Comparison of ENCODE assay signal across 8 cellular contexts in genomic region chr19:1846517-1847205, GRCh38. TPM values are rescaled to one million over a fixed set of nuclear protein-coding genes. Genes with fewer than 3 reads are reported as not detected.
DNase-seq lines count a peak whose midpoint lies in the region; ATAC-seq, FAIRE-seq and TF ChIP-seq lines count a peak whose summit lies in the region.

No MANE protein-coding gene starts in this region.

- H3K9me1 ChIP-seq in K562 (ENCODE audit: control insufficient read depth, insufficient read depth, low read length), result no peaks in the 10 kb centered on the region

- TF ChIP-seq EP300 in K562 (IDR thresholded peaks at IDR 0.05; ENCODE audit: low read length), result no peak

- no peak overlapping the region for H3K14ac ChIP-seq in mesenchymal stem cell (ENCODE audit: low read length in 2 of 2)

- no TSS peak for BruUV-seq in K562 (replicated peaks; lab: Mats Ljungman, UMichigan)

- H3K9me3 Mint-ChIP-seq in stimulated activated naive CD8-positive, alpha-beta T cell treated with anti-CD3 and anti-CD28 coated beads, Interleukin-15, Interleukin-2, amounts not matched to agents 100 ng/mL and 50 ng/mL, for 24 hours, result no peaks in the 10 kb centered on the region

- CTCF ChIA-PET in K562 (lab: Yijun Ruan, JAX; ENCODE audit: low intra/inter-chr PET ratio), result no interaction called here

- no peak overlapping the region for H2AK5ac ChIP-seq in mesenchymal stem cell (ENCODE audit: low read length, severe bottlenecking)

- H3K9me3 ChIP-seq in K562 (replicated peaks; ENCODE audit: control insufficient read depth, insufficient read depth, low read depth, low read length), result no peaks in the 10 kb centered on the region
- no peaks in the 10 kb centered on the region for H3K9me3 ChIP-seq in mesenchymal stem cell (ENCODE audit: control insufficient read depth, low read length)
- H3K9me3 ChIP-seq in vagina, result no peaks in the 10 kb centered on the region

- peak overlapping the region; percentile 95 for H3K4me3 Mint-ChIP-seq in stimulated activated naive CD8-positive, alpha-beta T cell treated with anti-CD3 and anti-CD28 coated beads, Interleukin-15, Interleukin-2, amounts not matched to agents 100 ng/mL and 50 ng/mL, for 24 hours

- no peak for DNase-seq in stimulated activated naive CD8-positive, alpha-beta T cell treated with anti-CD3 and anti-CD28 coated beads, Interleukin-15, Interleukin-2, amounts not matched to agents 100 U/mL and 50 U/mL, for 24 hours
- no peak for DNase-seq in K562 (ENCODE audit: extremely low read depth in 1 of 4, low spot score in 3 of 4)
- DNase-seq in mesenchymal stem cell, result no peak
- DNase-seq in vagina (ENCODE audit: extremely low spot score in 2 of 2), result no peak
- no peak for DNase-seq in GDM1 (lab: John Stamatoyannopoulos, UW)
- DNase-seq in DMS 273 (lab: John Stamatoyannopoulos, UW; ENCODE audit: unreplicated experiment), result no peak

- TF ChIP-seq CTCF in K562 (IDR thresholded peaks at IDR 0.05 in 2 of 3, conservative IDR thresholded peaks at IDR 0.05 in 1 of 3; ENCODE audit: insufficient read depth in 2 of 3, low read depth in 1 of 3, low read length in 3 of 3) (no peak), vagina (IDR thresholded peaks at IDR 0.05) (no peak)

- peak overlapping the region; percentile 96 for H3K27ac Mint-ChIP-seq in stimulated activated naive CD8-positive, alpha-beta T cell treated with anti-CD3 and anti-CD28 coated beads, Interleukin-15, Interleukin-2, amounts not matched to agents 100 ng/mL and 50 ng/mL, for 24 hours

- no peaks in the 10 kb centered on the region for H3K27me3 ChIP-seq in K562 (ENCODE audit: control insufficient read depth in 2 of 2, insufficient read depth in 2 of 2, low read length in 2 of 2)
- H3K27me3 ChIP-seq in mesenchymal stem cell (ENCODE audit: control insufficient read depth in 1 of 2, insufficient read depth in 1 of 2, low read length in 2 of 2), result no peaks in the 10 kb centered on the region
- H3K27me3 ChIP-seq in vagina, result no peaks in the 10 kb centered on the region

- H3K36me3 ChIP-seq in K562 (ENCODE audit: control insufficient read depth, insufficient read depth, low read length) (peaks cover 57% of the 10 kb centered on the region), mesenchymal stem cell (ENCODE audit: control insufficient read depth in 1 of 2, insufficient read depth in 2 of 2, low read depth in 1 of 2, low read length in 2 of 2) (peaks cover 4 to 45% of the 10 kb centered on the region in 2 experiments), vagina (no peaks in the 10 kb centered on the region)

- H3K9ac ChIP-seq in K562 (ENCODE audit: insufficient read depth in 1 of 2, low read depth in 2 of 2, low read length in 2 of 2) (peak overlapping the region; percentile 90 to 99), mesenchymal stem cell (ENCODE audit: low read length) (peak overlapping the region; percentile 99)

- peak overlapping the region; percentile 100 for H3K4me3 ChIP-seq in K562
- peak overlapping the region in 1 of 2 experiments; percentile 89 for H3K4me3 ChIP-seq in mesenchymal stem cell (ENCODE audit: insufficient read depth in 1 of 2, low read depth in 1 of 2, low read length in 2 of 2)
- H3K4me3 ChIP-seq in vagina, result peak overlapping the region; percentile 88 to 97

- WGBS in K562 (ENCODE audit: insufficient coverage, low coverage, missing lambda C conversion rate), result 58% methylated on average over 29 of the region's 29 CpGs
- 95% methylated on average over 28 of the region's 29 CpGs for WGBS in mesenchymal stem cell

- no peak overlapping the region for H3K18ac ChIP-seq in mesenchymal stem cell (ENCODE audit: low read depth in 1 of 2, low read length in 2 of 2)

- FAIRE-seq in K562 (lab: Jason Lieb, UNC), result no peak

- intact Hi-C loops in K562 (cut with micrococcal nuclease) (no loop called here), vagina (cut with DNase I) (no loop called here)

- H3K27me3 Mint-ChIP-seq in stimulated activated naive CD8-positive, alpha-beta T cell treated with anti-CD3 and anti-CD28 coated beads, Interleukin-15, Interleukin-2, amounts not matched to agents 100 ng/mL and 50 ng/mL, for 24 hours, result no peaks in the 10 kb centered on the region

- no peak overlapping the region for H3K4ac ChIP-seq in mesenchymal stem cell (ENCODE audit: low read depth in 1 of 2, low read length in 2 of 2)

- H2AFZ ChIP-seq in K562 (ENCODE audit: low read depth, low read length) (no peak overlapping the region), mesenchymal stem cell (ENCODE audit: low read depth, low read length) (no peak overlapping the region)

- POLR2A ChIA-PET in K562 (lab: Yijun Ruan, JAX), result interaction anchor here (0.6 to 1.8 kb wide), 4 partner anchors 8 to 825 kb away, joined by 3 to 9 read pairs (median 6); no protein-coding TSS in a partner anchor

- H4K8ac ChIP-seq in mesenchymal stem cell (ENCODE audit: low read length), result no peak overlapping the region

- TF ChIP-seq RAD21 in K562 (CRISPR knock-in tag; conservative IDR thresholded peaks at IDR 0.05 in 1 of 2, IDR thresholded peaks at IDR 0.05 in 1 of 2), result no peak

- no peak overlapping the region for H2BK5ac ChIP-seq in mesenchymal stem cell (ENCODE audit: low read depth, low read length, poor library complexity, severe bottlenecking)

- peaks cover 18 to 83% of the 10 kb centered on the region in 2 experiments for H3K4me1 ChIP-seq in K562 (replicated peaks in 1 of 2; ENCODE audit: control insufficient read depth in 2 of 2, insufficient read depth in 2 of 2, low read length in 2 of 2)
- peaks cover 29% of the 10 kb centered on the region for H3K4me1 ChIP-seq in mesenchymal stem cell (ENCODE audit: control insufficient read depth, insufficient read depth, low read depth, low read length)
- peaks cover 63% of the 10 kb centered on the region for H3K4me1 ChIP-seq in vagina

- no peak overlapping the region for H2BK12ac ChIP-seq in mesenchymal stem cell (ENCODE audit: low read length in 2 of 2)

- H3K23ac ChIP-seq in mesenchymal stem cell (ENCODE audit: low read length in 2 of 2), result no peak overlapping the region

- H3K27ac ChIP-seq in K562 (ENCODE audit: extremely low read depth, low read depth, low read length), result peak overlapping the region; percentile 100; the same call in 2 of the 3 replicates
- H3K27ac ChIP-seq in mesenchymal stem cell (ENCODE audit: low read length, poor library complexity, severe bottlenecking), result no peak overlapping the region
- no peak overlapping the region for H3K27ac ChIP-seq in vagina

- peaks cover 6% of the 10 kb centered on the region for H3K36me3 Mint-ChIP-seq in stimulated activated naive CD8-positive, alpha-beta T cell treated with anti-CD3 and anti-CD28 coated beads, Interleukin-15, Interleukin-2, amounts not matched to agents 100 ng/mL and 50 ng/mL, for 24 hours (ENCODE audit: low read depth)

- no peak overlapping the region for H2BK15ac ChIP-seq in mesenchymal stem cell (ENCODE audit: low read depth, poor library complexity, severe bottlenecking)

- peaks cover 83% of the 10 kb centered on the region for H3K79me2 ChIP-seq in K562 (ENCODE audit: control insufficient read depth, insufficient read depth, low read length)

- in situ Hi-C loops in K562 (cut with MboI), result no loop called here

- H3K4me2 ChIP-seq in K562 (ENCODE audit: insufficient read depth, low read length) (peak overlapping the region; percentile 99), mesenchymal stem cell (ENCODE audit: low read length, poor library complexity, severe bottlenecking) (peak overlapping the region; percentile 82)

- no peak overlapping the region for H4K91ac ChIP-seq in mesenchymal stem cell (ENCODE audit: low read length)

- no peak overlapping the region for H2BK120ac ChIP-seq in mesenchymal stem cell (ENCODE audit: low read depth, low read length)

- H3K4me1 Mint-ChIP-seq in stimulated activated naive CD8-positive, alpha-beta T cell treated with anti-CD3 and anti-CD28 coated beads, Interleukin-15, Interleukin-2, amounts not matched to agents 100 ng/mL and 50 ng/mL, for 24 hours (ENCODE audit: low read depth), result peaks cover 62% of the 10 kb centered on the region

- TF ChIP-seq POLR2A in K562 (conservative IDR thresholded peaks at IDR 0.05) (no peak), vagina (IDR thresholded peaks at IDR 0.05) (no peak)

- ATAC-seq in stimulated activated naive CD8-positive, alpha-beta T cell treated with anti-CD3 and anti-CD28 coated beads, Interleukin-15, Interleukin-2, amounts not matched to agents 100 U/mL and 50 U/mL, for 24 hours, result no peak
- ATAC-seq in K562 (no peak), GM19397 (IDR thresholded peaks at IDR 0.05; ENCODE audit: unreplicated experiment) (no peak)

- peaks cover 13% of the 10 kb centered on the region for H3K79me1 ChIP-seq in mesenchymal stem cell (replicated peaks; ENCODE audit: low read length, poor library complexity, severe bottlenecking)

- peaks cover 45% of the 10 kb centered on the region for H4K20me1 ChIP-seq in K562 (replicated peaks; ENCODE audit: control insufficient read depth, insufficient read depth, low read length)

RNA-seq across cellular contexts. Expression of gene REXO1, which starts 1.6 kb away (rescaled TPM):
- 46.7 and 163 TPM in 2 replicates for total RNA-seq in K562 (2011; cell fraction: chromatin; rRNA removed; ENCODE audit: low replicate concordance)
- total RNA-seq in K562 (2011; cell fraction: nucleolus; rRNA removed), result 112 and 114 TPM in 2 replicates
- 55.0 and 57.6 TPM in 2 replicates for total RNA-seq in K562 (2011; cell fraction: nucleoplasm; rRNA removed)
- total RNA-seq in K562 (2014; rRNA removed) (15.8 and 21.9 TPM in 2 replicates), K562 (2014; rRNA removed; fragmentation: Illumina TruSeq; extraction: Trizol) (3.5 and 4.5 TPM in 2 replicates), K562 (2015; rRNA removed; fragmentation: Illumina TruSeq; extraction: Trizol) (15.8 and 20.8 TPM in 2 replicates), K562 (2021) (52.4 and 63.3 TPM in 2 replicates), vagina (19.9 TPM)
- polyA plus RNA-seq in K562 (2011; rRNA removed) (14.6 and 21.5 TPM in 2 replicates), K562 (2014; fragmentation: Illumina TruSeq; extraction: Trizol) (16.7 and 40.7 TPM in 2 replicates), K562 (2014; fragmentation: Nextera tagmentation; extraction: Ambion mirVana) (under 1 TPM; 0.04 to 0.29 TPM), K562 (2014; rRNA removed) (31.0 and 50.1 TPM in 2 replicates)
- polyA plus RNA-seq in K562 (2011; cell fraction: cytosol; rRNA removed), result 17.4 and 27.3 TPM in 2 replicates
- polyA plus RNA-seq in K562 (2011; cell fraction: nucleus; rRNA removed), result 56.5 and 100 TPM in 2 replicates
- 37.1 and 39.8 TPM in 2 replicates for polyA plus RNA-seq in K562 (2012)
- 7.4 and 11.2 TPM in 2 replicates for polyA minus RNA-seq in K562 (2011; rRNA and poly(A)+ RNA removed)
- 23.8 and 34.7 TPM in 2 replicates for polyA minus RNA-seq in K562 (2011; cell fraction: cytosol; rRNA and poly(A)+ RNA removed)
- 19.5 and 21.3 TPM in 2 replicates for polyA minus RNA-seq in K562 (2011; cell fraction: nucleus; rRNA and poly(A)+ RNA removed)
- 16.0 TPM for polyA plus RNA-seq in mesenchymal stem cell (2013, experiment 1 of 2)
- polyA plus RNA-seq in mesenchymal stem cell (2013, experiment 2 of 2), result 14.2 TPM

RNA-seq across cellular contexts. Expression of gene KLF16, which starts 16.7 kb away (rescaled TPM):
- total RNA-seq in K562 (2011; cell fraction: chromatin; rRNA removed; ENCODE audit: low replicate concordance), result 5.8 and 14.0 TPM in 2 replicates
- 11.7 and 16.7 TPM in 2 replicates for total RNA-seq in K562 (2011; cell fraction: nucleolus; rRNA removed)
- 6.4 and 7.5 TPM in 2 replicates for total RNA-seq in K562 (2011; cell fraction: nucleoplasm; rRNA removed)
- total RNA-seq in K562 (2014; rRNA removed) (15.5 and 22.0 TPM in 2 replicates), K562 (2014; rRNA removed; fragmentation: Illumina TruSeq; extraction: Trizol) (3.4 and 3.8 TPM in 2 replicates), K562 (2015; rRNA removed; fragmentation: Illumina TruSeq; extraction: Trizol) (7.9 and 9.4 TPM in 2 replicates), K562 (2021) (59.1 and 60.4 TPM in 2 replicates), vagina (7.6 TPM)
- polyA plus RNA-seq in K562 (2011; rRNA removed) (3.7 and 4.8 TPM in 2 replicates), K562 (2014; fragmentation: Illumina TruSeq; extraction: Trizol) (6.8 and 13.1 TPM in 2 replicates), K562 (2014; fragmentation: Nextera tagmentation; extraction: Ambion mirVana) (under 1 TPM; 0.04 to 0.10 TPM), K562 (2014; rRNA removed) (15.4 and 27.5 TPM in 2 replicates)
- 7.1 and 44.8 TPM in 2 replicates for polyA plus RNA-seq in K562 (2011; cell fraction: cytosol; rRNA removed)
- 14.2 and 29.1 TPM in 2 replicates for polyA plus RNA-seq in K562 (2011; cell fraction: nucleus; rRNA removed)
- polyA plus RNA-seq in K562 (2012), result 20.8 and 23.7 TPM in 2 replicates
- 1.0 and 1.3 TPM in 2 replicates for polyA minus RNA-seq in K562 (2011; rRNA and poly(A)+ RNA removed)
- 15.0 and 25.4 TPM in 2 replicates for polyA minus RNA-seq in K562 (2011; cell fraction: cytosol; rRNA and poly(A)+ RNA removed)
- polyA minus RNA-seq in K562 (2011; cell fraction: nucleus; rRNA and poly(A)+ RNA removed), result 5.8 and 6.6 TPM in 2 replicates
- 25.8 TPM for polyA plus RNA-seq in mesenchymal stem cell (2013, experiment 1 of 2)
- polyA plus RNA-seq in mesenchymal stem cell (2013, experiment 2 of 2), result 28.0 TPM

RNA-seq across cellular contexts. Expression of gene ATP8B3, which starts 34.6 kb away (rescaled TPM):
- 40.7 and 89.4 TPM in 2 replicates for total RNA-seq in K562 (2011; cell fraction: chromatin; rRNA removed; ENCODE audit: low replicate concordance)
- 37.1 and 44.7 TPM in 2 replicates for total RNA-seq in K562 (2011; cell fraction: nucleolus; rRNA removed)
- 35.0 and 38.7 TPM in 2 replicates for total RNA-seq in K562 (2011; cell fraction: nucleoplasm; rRNA removed)
- total RNA-seq in K562 (2014; rRNA removed) (3.2 and 5.0 TPM in 2 replicates), K562 (2014; rRNA removed; fragmentation: Illumina TruSeq; extraction: Trizol) (3.2 and 3.6 TPM in 2 replicates), K562 (2015; rRNA removed; fragmentation: Illumina TruSeq; extraction: Trizol) (3.8 and 4.3 TPM in 2 replicates), K562 (2021) (12.3 and 13.2 TPM in 2 replicates), vagina (3.2 TPM)
- polyA plus RNA-seq in K562 (2011; rRNA removed) (8.3 and 13.2 TPM in 2 replicates), K562 (2014; fragmentation: Illumina TruSeq; extraction: Trizol) (6.0 and 6.4 TPM in 2 replicates), K562 (2014; fragmentation: Nextera tagmentation; extraction: Ambion mirVana) (1 to 10 TPM; 1.2 to 2.2 TPM), K562 (2014; rRNA removed) (10.1 and 11.9 TPM in 2 replicates)
- 12.0 and 13.1 TPM in 2 replicates for polyA plus RNA-seq in K562 (2011; cell fraction: cytosol; rRNA removed)
- polyA plus RNA-seq in K562 (2011; cell fraction: nucleus; rRNA removed), result 36.1 and 44.4 TPM in 2 replicates
- 5.6 and 7.6 TPM in 2 replicates for polyA plus RNA-seq in K562 (2012)
- 9.7 and 10.4 TPM in 2 replicates for polyA minus RNA-seq in K562 (2011; rRNA and poly(A)+ RNA removed)
- 7.3 and 10.2 TPM in 2 replicates for polyA minus RNA-seq in K562 (2011; cell fraction: cytosol; rRNA and poly(A)+ RNA removed)
- 5.4 and 7.0 TPM in 2 replicates for polyA minus RNA-seq in K562 (2011; cell fraction: nucleus; rRNA and poly(A)+ RNA removed)
- 3.5 TPM for polyA plus RNA-seq in mesenchymal stem cell (2013, experiment 1 of 2)
- polyA plus RNA-seq in mesenchymal stem cell (2013, experiment 2 of 2), result 3.2 TPM

RNA-seq across cellular contexts. Expression of gene ABHD17A, which starts 38.6 kb away (rescaled TPM):
- total RNA-seq in K562 (2011; cell fraction: chromatin; rRNA removed; ENCODE audit: low replicate concordance), result 29.4 and 87.9 TPM in 2 replicates
- total RNA-seq in K562 (2011; cell fraction: nucleolus; rRNA removed), result 61.7 and 67.8 TPM in 2 replicates
- 40.1 and 45.4 TPM in 2 replicates for total RNA-seq in K562 (2011; cell fraction: nucleoplasm; rRNA removed)
- total RNA-seq in K562 (2014; rRNA removed) (135 and 157 TPM in 2 replicates), K562 (2014; rRNA removed; fragmentation: Illumina TruSeq; extraction: Trizol) (0.93 and 1.5 TPM in 2 replicates), K562 (2015; rRNA removed; fragmentation: Illumina TruSeq; extraction: Trizol) (18.9 and 26.5 TPM in 2 replicates), K562 (2021) (84.2 and 87.7 TPM in 2 replicates), vagina (83.0 TPM)
- polyA plus RNA-seq in K562 (2011; rRNA removed) (24.6 and 45.3 TPM in 2 replicates), K562 (2014; fragmentation: Illumina TruSeq; extraction: Trizol) (3.6 and 16.9 TPM in 2 replicates), K562 (2014; fragmentation: Nextera tagmentation; extraction: Ambion mirVana) (under 1 TPM in 1 of 2 experiments, not detected in 1; 0.04 TPM), K562 (2014; rRNA removed) (95.1 and 99.0 TPM in 2 replicates)
- 54.2 and 174 TPM in 2 replicates for polyA plus RNA-seq in K562 (2011; cell fraction: cytosol; rRNA removed)
- 117 and 184 TPM in 2 replicates for polyA plus RNA-seq in K562 (2011; cell fraction: nucleus; rRNA removed)
- polyA plus RNA-seq in K562 (2012), result 47.5 and 74.5 TPM in 2 replicates
- 6.9 and 11.0 TPM in 2 replicates for polyA minus RNA-seq in K562 (2011; rRNA and poly(A)+ RNA removed)
- polyA minus RNA-seq in K562 (2011; cell fraction: cytosol; rRNA and poly(A)+ RNA removed), result 26.1 and 39.4 TPM in 2 replicates
- polyA minus RNA-seq in K562 (2011; cell fraction: nucleus; rRNA and poly(A)+ RNA removed), result 15.3 and 15.8 TPM in 2 replicates
- 60.5 TPM for polyA plus RNA-seq in mesenchymal stem cell (2013, experiment 1 of 2)
- 60.5 TPM for polyA plus RNA-seq in mesenchymal stem cell (2013, experiment 2 of 2)

RNA-seq across cellular contexts. Expression of gene ADAT3, which starts 58.5 kb away (rescaled TPM):
- 6.3 and 20.5 TPM in 2 replicates for total RNA-seq in K562 (2011; cell fraction: chromatin; rRNA removed; ENCODE audit: low replicate concordance)
- 18.0 and 18.5 TPM in 2 replicates for total RNA-seq in K562 (2011; cell fraction: nucleolus; rRNA removed)
- total RNA-seq in K562 (2011; cell fraction: nucleoplasm; rRNA removed), result 5.6 and 6.9 TPM in 2 replicates
- total RNA-seq in K562 (2014; rRNA removed) (7.8 and 10.4 TPM in 2 replicates), K562 (2014; rRNA removed; fragmentation: Illumina TruSeq; extraction: Trizol) (not detected in 2 replicates), K562 (2015; rRNA removed; fragmentation: Illumina TruSeq; extraction: Trizol) (0.72 and 1.7 TPM in 2 replicates), K562 (2021) (15.1 and 15.6 TPM in 2 replicates), vagina (5.2 TPM)
- polyA plus RNA-seq in K562 (2011; rRNA removed) (0.67 and 1.1 TPM in 2 replicates), K562 (2014; fragmentation: Illumina TruSeq; extraction: Trizol) (0.68 TPM in 1 of 2 replicates, not detected in the other), K562 (2014; fragmentation: Nextera tagmentation; extraction: Ambion mirVana) (not detected), K562 (2014; rRNA removed) (9.2 and 10.2 TPM in 2 replicates)
- polyA plus RNA-seq in K562 (2011; cell fraction: cytosol; rRNA removed), result 1.1 and 11.4 TPM in 2 replicates
- polyA plus RNA-seq in K562 (2011; cell fraction: nucleus; rRNA removed), result 3.3 and 11.9 TPM in 2 replicates
- 6.8 and 6.9 TPM in 2 replicates for polyA plus RNA-seq in K562 (2012)
- 0.18 and 0.21 TPM in 2 replicates for polyA minus RNA-seq in K562 (2011; rRNA and poly(A)+ RNA removed)
- 4.5 and 5.4 TPM in 2 replicates for polyA minus RNA-seq in K562 (2011; cell fraction: cytosol; rRNA and poly(A)+ RNA removed)
- polyA minus RNA-seq in K562 (2011; cell fraction: nucleus; rRNA and poly(A)+ RNA removed), result 2.1 and 3.4 TPM in 2 replicates
- polyA plus RNA-seq in mesenchymal stem cell (2013, experiment 1 of 2), result 4.9 TPM
- polyA plus RNA-seq in mesenchymal stem cell (2013, experiment 2 of 2), result 4.9 TPM
